Comparison of ENCODE assay signal across 21 cellular contexts in genomic region chr2:136828774-136829173, GRCh38.
DNase-seq lines count a peak whose midpoint lies in the region; ATAC-seq, FAIRE-seq and TF ChIP-seq lines count a peak whose summit lies in the region.
"Had no signal": no experiment of that assay in that cellular context is flagged by ENCODE, and none has a peak within 500 bp of the region (broad histone marks: within the 10 kb centered on the region; RNA-seq: fewer than 3 reads in every experiment).

No MANE protein-coding gene starts in this region.

- H3K4me3 ChIP-seq in HepG2 (replicated peaks in 1 of 3; ENCODE audit: insufficient read depth in 1 of 3, low read depth in 2 of 3, low read length in 3 of 3) (no peak overlapping the region), right lobe of liver (no peak overlapping the region), IMR-90 (ENCODE audit: insufficient read depth, low read depth, low read length) (no peak overlapping the region), H1 (ENCODE audit: extremely low read depth in 1 of 4, insufficient read depth in 2 of 4, low read depth in 3 of 4, low read length in 4 of 4) (no peak overlapping the region)
- H3K4me3 ChIP-seq: BLaER1 had no signal

- H3K9me3 ChIP-seq in HepG2 (ENCODE audit: low read length) (no peaks in the 10 kb centered on the region), right lobe of liver (no peaks in the 10 kb centered on the region), IMR-90 (ENCODE audit: control insufficient read depth, insufficient read depth, low read length) (peaks cover 2% of the 10 kb centered on the region; the same call in 1 of the 2 replicates), H1 (ENCODE audit: insufficient read depth in 2 of 2, low read depth in 1 of 2, low read length in 1 of 2) (no peaks in the 10 kb centered on the region)
- H3K9me3 ChIP-seq: BE2C, BLaER1 had no signal

- H4K8ac ChIP-seq in IMR-90 (ENCODE audit: low read depth in 2 of 2, low read length in 2 of 2): no peak overlapping the region
- no peak overlapping the region for H4K8ac ChIP-seq in H1 (ENCODE audit: extremely low read depth, insufficient read depth, low read length)

- TF ChIP-seq POLR2A in HepG2 (IDR thresholded peaks at IDR 0.05; ENCODE audit: insufficient read depth in 1 of 2, low read depth in 2 of 2, low read length in 2 of 2): no peak
- TF ChIP-seq POLR2A in right lobe of liver (IDR thresholded peaks at IDR 0.05): no peak
- no peak for TF ChIP-seq POLR2A in IMR-90 (IDR thresholded peaks at IDR 0.05; ENCODE audit: low read depth, low read length)
- no peak for TF ChIP-seq POLR2A in H1 (IDR thresholded peaks at IDR 0.05; ENCODE audit: control extremely low read depth in 1 of 2, low read depth in 2 of 2, low read length in 2 of 2)

- H3K27ac Mint-ChIP-seq in effector memory CD8-positive, alpha-beta T cell: no peak overlapping the region
- H3K27ac Mint-ChIP-seq in activated naive CD8-positive, alpha-beta T cell treated with anti-CD3 and anti-CD28 coated beads for 36 hours: no peak overlapping the region
- H3K27ac Mint-ChIP-seq: CD14-positive monocyte; CD4-positive, alpha-beta memory T cell; CD4-positive, CD25-positive, alpha-beta regulatory T cell; CD8-positive, alpha-beta memory T cell had no signal

- dilution Hi-C loops in IMR-90 (cut with HindIII; ENCODE audit: low sequenced_read_pairs, unreplicated experiment): no loop called here

- FAIRE-seq in HepG2 (lab: Jason Lieb, UNC) (no peak), H1 (lab: Jason Lieb, UNC) (no peak)
- FAIRE-seq: G401.6, GM12891, GM19239 had no signal

- H3K79me2 ChIP-seq in HepG2 (ENCODE audit: insufficient read depth, low read length) (no peaks in the 10 kb centered on the region), H1 (ENCODE audit: control insufficient read depth in 1 of 2, insufficient read depth in 2 of 2, low read length in 2 of 2) (no peaks in the 10 kb centered on the region)

- no peak for TF ChIP-seq CTCF in HepG2 (CRISPR knock-in tag; IDR thresholded peaks at IDR 0.05)
- TF ChIP-seq CTCF in right lobe of liver (IDR thresholded peaks at IDR 0.05): no peak
- no peak for TF ChIP-seq CTCF in IMR-90 (conservative IDR thresholded peaks at IDR 0.05; ENCODE audit: low read depth, low read length)
- no peak for TF ChIP-seq CTCF in H1 (IDR thresholded peaks at IDR 0.05; ENCODE audit: control extremely low read depth in 1 of 3, insufficient read depth in 1 of 3, low read depth in 1 of 3, low read length in 3 of 3)

- in situ Hi-C loops in HepG2 (cut with HindIII; ENCODE audit: extremely low pct_ligation_motif_present, low pct_unique_long_range_greater_than_20kb) (no loop called here), IMR-90 (cut with MboI; ENCODE audit: low sequenced_read_pairs) (no loop called here)

- H3K4me2 ChIP-seq in HepG2 (ENCODE audit: low read depth, low read length): no peak overlapping the region
- no peak overlapping the region for H3K4me2 ChIP-seq in IMR-90 (ENCODE audit: low read depth, low read length)
- H3K4me2 ChIP-seq in H1 (ENCODE audit: insufficient read depth in 1 of 2, low read depth in 2 of 2, low read length in 2 of 2): no peak overlapping the region
- H3K4me2 ChIP-seq: BLaER1 had no signal

- H3K18ac ChIP-seq in IMR-90 (ENCODE audit: low read depth, low read length): no peak overlapping the region
- H3K18ac ChIP-seq in H1 (ENCODE audit: extremely low read depth, low read length): no peak overlapping the region

- POLR2A ChIA-PET in HepG2 (lab: Yijun Ruan, JAX): no interaction called here
- POLR2A ChIA-PET in IMR-90 (lab: Charles Lee; ENCODE audit: unreplicated experiment): no interaction called here
- POLR2A ChIA-PET in H1 (lab: Charles Lee; ENCODE audit: partially characterized antibody): no interaction called here

- H2BK12ac ChIP-seq in H1 (ENCODE audit: low read depth, low read length): no peak overlapping the region

- TF ChIP-seq EP300 in HepG2 (IDR thresholded peaks at IDR 0.05; ENCODE audit: low read depth in 2 of 2, low read length in 2 of 2) (no peak), HepG2 (CRISPR knock-in tag; IDR thresholded peaks at IDR 0.05; ENCODE audit: borderline replicate concordance) (no peak), H1 (IDR thresholded peaks at IDR 0.05; ENCODE audit: borderline replicate concordance in 1 of 2, low read depth in 2 of 2, low read length in 2 of 2) (no peak)

- TF ChIP-seq RAD21 in HepG2 (CRISPR knock-in tag; IDR thresholded peaks at IDR 0.05): no peak
- TF ChIP-seq RAD21 in IMR-90 (IDR thresholded peaks at IDR 0.05; ENCODE audit: low read length): no peak
- no peak for TF ChIP-seq RAD21 in H1 (IDR thresholded peaks at IDR 0.05 in 1 of 2, conservative IDR thresholded peaks at IDR 0.05 in 1 of 2; ENCODE audit: low read depth in 2 of 2, low read length in 2 of 2)

- no peaks in the 10 kb centered on the region for H3K27me3 ChIP-seq in HepG2 (ENCODE audit: control insufficient read depth in 1 of 2, insufficient read depth in 2 of 2, low read length in 2 of 2)
- no peaks in the 10 kb centered on the region for H3K27me3 ChIP-seq in right lobe of liver
- H3K27me3 ChIP-seq in IMR-90 (ENCODE audit: control insufficient read depth, insufficient read depth, low read length): no peaks in the 10 kb centered on the region
- no peaks in the 10 kb centered on the region for H3K27me3 ChIP-seq in H1 (replicated peaks in 1 of 4; ENCODE audit: control insufficient read depth in 3 of 4, extremely low read depth in 1 of 4, insufficient read depth in 3 of 4, low read length in 3 of 4)
- H3K27me3 ChIP-seq: BE2C, BLaER1 had no signal

- H4K20me1 ChIP-seq in HepG2 (ENCODE audit: insufficient read depth, low read length): no peaks in the 10 kb centered on the region
- no peaks in the 10 kb centered on the region for H4K20me1 ChIP-seq in IMR-90 (ENCODE audit: insufficient read depth, low read length)
- no peaks in the 10 kb centered on the region for H4K20me1 ChIP-seq in H1 (replicated peaks in 1 of 2; ENCODE audit: control insufficient read depth in 1 of 2, insufficient read depth in 2 of 2, low read length in 2 of 2)
- H4K20me1 ChIP-seq: BLaER1 had no signal

- H4K91ac ChIP-seq in IMR-90 (ENCODE audit: insufficient read depth, low read depth, low read length): no peak overlapping the region
- H4K91ac ChIP-seq in H1 (replicated peaks; ENCODE audit: insufficient read length, low read length): no peak overlapping the region

- H3K4me1 Mint-ChIP-seq in effector memory CD8-positive, alpha-beta T cell (ENCODE audit: low read depth in 2 of 2): no peaks in the 10 kb centered on the region
- H3K4me1 Mint-ChIP-seq in activated naive CD8-positive, alpha-beta T cell treated with anti-CD3 and anti-CD28 coated beads for 36 hours: no peaks in the 10 kb centered on the region
- H3K4me1 Mint-ChIP-seq: CD14-positive monocyte; CD4-positive, alpha-beta memory T cell; CD4-positive, CD25-positive, alpha-beta regulatory T cell; CD8-positive, alpha-beta memory T cell had no signal

- H3K23ac ChIP-seq in IMR-90 (ENCODE audit: low read depth, low read length) (no peak overlapping the region), H1 (ENCODE audit: insufficient read length) (no peak overlapping the region)

- H3K36me3 Mint-ChIP-seq in effector memory CD8-positive, alpha-beta T cell (ENCODE audit: insufficient read depth): peaks cover 4% of the 10 kb centered on the region
- no peaks in the 10 kb centered on the region for H3K36me3 Mint-ChIP-seq in activated naive CD8-positive, alpha-beta T cell treated with anti-CD3 and anti-CD28 coated beads for 36 hours
- H3K36me3 Mint-ChIP-seq: CD14-positive monocyte; CD4-positive, alpha-beta memory T cell; CD4-positive, CD25-positive, alpha-beta regulatory T cell; CD8-positive, alpha-beta memory T cell had no signal

- H3K79me1 ChIP-seq in IMR-90 (ENCODE audit: low read depth in 1 of 2, low read length in 2 of 2): no peaks in the 10 kb centered on the region
- H3K79me1 ChIP-seq in H1 (ENCODE audit: low read depth, low read length): no peaks in the 10 kb centered on the region

- 2% methylated on average over 1 of the region's 1 CpG for WGBS in HepG2 (ENCODE audit: low lambda C conversion rate)
- 25% methylated on average over 1 of the region's 1 CpG for WGBS in right lobe of liver (ENCODE audit: insufficient coverage, low coverage, low lambda C conversion rate, missing lambda C conversion rate)
- no CpG with 5 or more reads among the region's 1 CpG for WGBS in IMR-90 (ENCODE audit: extremely low coverage in 2 of 2, insufficient read length in 1 of 2), 2 experiments
- WGBS in H1 (ENCODE audit: extremely low coverage in 1 of 2, insufficient coverage in 1 of 2, insufficient read length in 1 of 2, insufficient replicate concordance in 2 of 2, low coverage in 1 of 2, low lambda C conversion rate in 2 of 2, missing lambda C conversion rate in 1 of 2), 2 experiments: 78% methylated on average over 1 of the region's 1 CpG; no CpG with 5 or more reads in 1 of the 2 experiments

- intact Hi-C loops in HepG2 (cut with micrococcal nuclease; ENCODE audit: unreplicated experiment) (no loop called here), right lobe of liver (cut with DNase I) (no loop called here), IMR-90 (cut with micrococcal nuclease) (no loop called here)

- H3K4me1 ChIP-seq in HepG2 (ENCODE audit: insufficient read depth, low read length): no peaks in the 10 kb centered on the region
- H3K4me1 ChIP-seq in right lobe of liver: no peaks in the 10 kb centered on the region
- H3K4me1 ChIP-seq in IMR-90 (ENCODE audit: control insufficient read depth, insufficient read depth, low read length): no peaks in the 10 kb centered on the region
- H3K4me1 ChIP-seq in H1 (replicated peaks in 1 of 4; ENCODE audit: control insufficient read depth in 3 of 4, insufficient read depth in 4 of 4, low read length in 3 of 4): no peaks in the 10 kb centered on the region
- H3K4me1 ChIP-seq: BE2C, BLaER1 had no signal

- no peak overlapping the region for H2BK20ac ChIP-seq in IMR-90 (ENCODE audit: low read depth, low read length)
- H2BK20ac ChIP-seq in H1 (ENCODE audit: low read length): no peak overlapping the region

- no peak overlapping the region for H2BK5ac ChIP-seq in IMR-90 (ENCODE audit: low read depth, low read length, poor library complexity, severe bottlenecking)
- H2BK5ac ChIP-seq in H1 (ENCODE audit: low read depth, low read length): no peak overlapping the region

- no peak overlapping the region for H3K4me3 Mint-ChIP-seq in effector memory CD8-positive, alpha-beta T cell
- no peak overlapping the region for H3K4me3 Mint-ChIP-seq in activated naive CD8-positive, alpha-beta T cell treated with anti-CD3 and anti-CD28 coated beads for 36 hours
- H3K4me3 Mint-ChIP-seq: CD14-positive monocyte; CD4-positive, alpha-beta memory T cell; CD4-positive, CD25-positive, alpha-beta regulatory T cell; CD8-positive, alpha-beta memory T cell had no signal

- ATAC-seq in HepG2 (no peak), right lobe of liver (no peak), IMR-90 (ENCODE audit: low read depth) (no peak)
- ATAC-seq in effector memory CD8-positive, alpha-beta T cell (replicated peaks): no peak

- H3K9me1 ChIP-seq in IMR-90 (ENCODE audit: insufficient read depth, low read length): no peaks in the 10 kb centered on the region

- no peak overlapping the region for H2BK15ac ChIP-seq in IMR-90 (ENCODE audit: low read depth, low read length)
- H2BK15ac ChIP-seq in H1 (ENCODE audit: low read length): no peak overlapping the region

- no peak overlapping the region for H2BK120ac ChIP-seq in IMR-90 (ENCODE audit: low read depth, low read length)
- H2BK120ac ChIP-seq in H1 (replicated peaks; ENCODE audit: low read depth, low read length): no peak overlapping the region

- DNase-seq in HepG2 (ENCODE audit: low spot score): no peak
- DNase-seq in right lobe of liver: no peak
- no peak for DNase-seq in IMR-90
- DNase-seq in H1 (ENCODE audit: low read depth in 1 of 2, low spot score in 2 of 2): no peak
- DNase-seq in effector memory CD8-positive, alpha-beta T cell: no peak
- no peak for DNase-seq in activated naive CD8-positive, alpha-beta T cell treated with anti-CD3 and anti-CD28 coated beads for 36 hours
- DNase-seq: ACHN; BE2C; C1 segment of cervical spinal cord; CD4-positive, alpha-beta memory T cell; CD4-positive, CD25-positive, alpha-beta regulatory T cell; CD8-positive, alpha-beta memory T cell; COR-L47; DMS79 treated with DMSO at 0.1 percent for 48 hours; GF-D8 had no signal

- CTCF ChIA-PET in HepG2 (lab: Yijun Ruan, JAX; ENCODE audit: low intra/inter-chr PET ratio, low total read pairs) (no interaction called here), IMR-90 (lab: Yijun Ruan, JAX) (no interaction called here), H1 (lab: Charles Lee; ENCODE audit: partially characterized antibody) (no interaction called here)

- H3K27me3 Mint-ChIP-seq in effector memory CD8-positive, alpha-beta T cell: no peaks in the 10 kb centered on the region
- H3K27me3 Mint-ChIP-seq in activated naive CD8-positive, alpha-beta T cell treated with anti-CD3 and anti-CD28 coated beads for 36 hours: peaks cover 7% of the 10 kb centered on the region
- H3K27me3 Mint-ChIP-seq: CD4-positive, alpha-beta memory T cell; CD4-positive, CD25-positive, alpha-beta regulatory T cell; CD8-positive, alpha-beta memory T cell had no signal

- H3K23me2 ChIP-seq in H1 (ENCODE audit: low read depth, low read length): no peaks in the 10 kb centered on the region

- BruUV-seq in HepG2 (replicated peaks; lab: Mats Ljungman, UMichigan) (no TSS peak), IMR-90 (replicated peaks; lab: Mats Ljungman, UMichigan) (no TSS peak)

- H3K9me3 Mint-ChIP-seq in effector memory CD8-positive, alpha-beta T cell: no peaks in the 10 kb centered on the region
- H3K9me3 Mint-ChIP-seq in activated naive CD8-positive, alpha-beta T cell treated with anti-CD3 and anti-CD28 coated beads for 36 hours: no peaks in the 10 kb centered on the region
- H3K9me3 Mint-ChIP-seq: CD4-positive, alpha-beta memory T cell; CD4-positive, CD25-positive, alpha-beta regulatory T cell; CD8-positive, alpha-beta memory T cell had no signal

- no peaks in the 10 kb centered on the region for H3K36me3 ChIP-seq in HepG2 (replicated peaks in 1 of 2; ENCODE audit: control insufficient read depth in 1 of 2, insufficient read depth in 2 of 2, low read length in 2 of 2)
- H3K36me3 ChIP-seq in right lobe of liver: no peaks in the 10 kb centered on the region
- H3K36me3 ChIP-seq in IMR-90 (ENCODE audit: control insufficient read depth, insufficient read depth, low read length): no peaks in the 10 kb centered on the region
- no peaks in the 10 kb centered on the region for H3K36me3 ChIP-seq in H1 (ENCODE audit: control insufficient read depth in 2 of 4, insufficient read depth in 4 of 4, low read length in 3 of 4)
- H3K36me3 ChIP-seq: BE2C, BLaER1 had no signal

- H3K9ac ChIP-seq in HepG2 (ENCODE audit: insufficient read depth, low read depth, low read length) (no peak overlapping the region), IMR-90 (ENCODE audit: low read depth, low read length) (no peak overlapping the region), H1 (replicated peaks in 1 of 4; ENCODE audit: extremely low read depth in 1 of 4, low read depth in 3 of 4, low read length in 3 of 4) (no peak overlapping the region)
- H3K9ac ChIP-seq: BLaER1 had no signal

- H3K56ac ChIP-seq in IMR-90 (ENCODE audit: extremely low read depth, insufficient read depth, low read length): no peak overlapping the region
- no peak overlapping the region for H3K56ac ChIP-seq in H1 (replicated peaks; ENCODE audit: insufficient read length, low read depth, low read length)

- H3K14ac ChIP-seq in IMR-90 (replicated peaks; ENCODE audit: low read depth, low read length) (no peak overlapping the region), H1 (ENCODE audit: insufficient read length) (no peak overlapping the region)

- H3K27ac ChIP-seq in HepG2 (ENCODE audit: extremely low read length, insufficient read depth, low read length) (no peak overlapping the region), right lobe of liver (no peak overlapping the region), IMR-90 (ENCODE audit: insufficient read depth, low read length) (no peak overlapping the region), H1 (ENCODE audit: low read depth, low read length) (no peak overlapping the region)
- H3K27ac ChIP-seq: 22Rv1, BLaER1 had no signal

- H3K4ac ChIP-seq in IMR-90 (ENCODE audit: low read depth, low read length): no peak overlapping the region
- no peak overlapping the region for H3K4ac ChIP-seq in H1 (replicated peaks; ENCODE audit: insufficient read length, low read depth, low read length)

- H4K5ac ChIP-seq in IMR-90 (ENCODE audit: low read depth, low read length): no peak overlapping the region
- no peak overlapping the region for H4K5ac ChIP-seq in H1 (ENCODE audit: insufficient read length, low read depth, low read length)

- H2AK9ac ChIP-seq in IMR-90 (replicated peaks; ENCODE audit: low read depth, low read length, poor library complexity): no peak overlapping the region

- no peak overlapping the region for H2AFZ ChIP-seq in HepG2 (ENCODE audit: low read length)
- H2AFZ ChIP-seq in IMR-90 (replicated peaks; ENCODE audit: low read length, poor library complexity): no peak overlapping the region
- H2AFZ ChIP-seq in H1 (ENCODE audit: low read length): no peak overlapping the region

- H2AK5ac ChIP-seq in IMR-90 (ENCODE audit: low read depth, low read length) (no peak overlapping the region), H1 (ENCODE audit: low read depth, low read length) (no peak overlapping the region)

Comparison
In these comparisons a context has a peak if more than half of its experiments do, and no peak if none do; other contexts are left out.
1. Of the 41 proteins assayed by ChIP-seq in both HepG2 and H1: peak only in HepG2: none; only in H1: none; in both: MAFK; in neither: 40.